Comparison of ENCODE assay signal across 25 cellular contexts in genomic region chr16:86351041-86351784, GRCh38.
"Had no signal": no experiment of that assay in that cellular context is flagged by ENCODE, and none has a peak within 500 bp of the region (broad histone marks: within the 10 kb centered on the region; RNA-seq: fewer than 3 reads in every experiment).

No MANE protein-coding gene starts in this region.

- ATAC-seq: activated T-helper 17 cell treated with anti-CD3 and anti-CD28 coated beads, Interleukin-2, amount 50 U/mL, for 72 hours; left ventricle myocardium superior; naive thymus-derived CD4-positive, alpha-beta T cell; stimulated activated memory B cell treated with anti-CD40 and anti-IgM and Interleukin-4, amounts not matched to agents 10 μg/mL and 1 μg/mL and 100 μg/mL, for 72 hours; T-cell had no signal

- H3K27ac ChIP-seq: adrenal gland, breast epithelium, stomach, suprapubic skin, tibial nerve, uterus had no signal

- H3K27ac Mint-ChIP-seq: activated naive CD8-positive, alpha-beta T cell; activated T-cell treated with anti-CD3 and anti-CD28 coated beads, Interleukin-2, amount 50 U/mL, for 24 hours; activated T-helper 17 cell treated with anti-CD3 and anti-CD28 coated beads, Interleukin-2, amount 50 U/mL, for 72 hours; naive thymus-derived CD4-positive, alpha-beta T cell; progenitor cell of endocrine pancreas; stimulated activated memory B cell treated with anti-CD40 and anti-IgM and Interleukin-4, amounts not matched to agents 10 μg/mL and 1 μg/mL and 100 μg/mL, for 72 hours; T-cell had no signal

- H3K4me2 ChIP-seq: smooth muscle cell had no signal

- H3K4me3 ChIP-seq: adrenal gland, breast epithelium, sigmoid colon, smooth muscle cell, stomach, suprapubic skin, tibial nerve, uterus had no signal

- H3K9me3 ChIP-seq: adrenal gland, uterus had no signal

- DNase-seq: activated CD4-positive, alpha-beta T cell treated with anti-CD3 and anti-CD28 coated beads for 1 hour; activated CD8-positive, alpha-beta memory T cell treated with anti-CD3 and anti-CD28 coated beads, Interleukin-2, amount 50 U/mL, for 4 hours; activated T-cell treated with anti-CD3 and anti-CD28 coated beads, Interleukin-2, amount 50 U/mL, for 24 hours; adrenal gland; effector CD8-positive, alpha-beta T cell; glutamatergic neuron; hippocampal formation; kidney glomerular epithelial cell; left ventricle myocardium superior; mesendoderm; naive thymus-derived CD4-positive, alpha-beta T cell; retina; sigmoid colon; stimulated activated CD4-positive, alpha-beta T cell treated with anti-CD3 and anti-CD28 coated beads, Interleukin-15, amount 100 ng/mL, for 24 hours; stomach; T-cell; uterus had no signal

- H3K36me3 ChIP-seq: adrenal gland, breast epithelium, sigmoid colon, stomach, suprapubic skin, tibial nerve, uterus had no signal

- H3K4me1 ChIP-seq: adrenal gland, breast epithelium, stomach, suprapubic skin, tibial nerve, uterus had no signal

- H3K4me3 Mint-ChIP-seq: activated naive CD8-positive, alpha-beta T cell; activated T-cell treated with anti-CD3 and anti-CD28 coated beads, Interleukin-2, amount 50 U/mL, for 24 hours; activated T-helper 17 cell treated with anti-CD3 and anti-CD28 coated beads, Interleukin-2, amount 50 U/mL, for 72 hours; stimulated activated memory B cell treated with anti-CD40 and anti-IgM and Interleukin-4, amounts not matched to agents 10 μg/mL and 1 μg/mL and 100 μg/mL, for 72 hours; T-cell had no signal

- H3K36me3 Mint-ChIP-seq: activated naive CD8-positive, alpha-beta T cell; T-cell had no signal

- H3K4me1 Mint-ChIP-seq: activated T-helper 17 cell treated with anti-CD3 and anti-CD28 coated beads, Interleukin-2, amount 50 U/mL, for 72 hours; stimulated activated memory B cell treated with anti-CD40 and anti-IgM and Interleukin-4, amounts not matched to agents 10 μg/mL and 1 μg/mL and 100 μg/mL, for 72 hours; T-cell had no signal

- H3K27me3 ChIP-seq: sigmoid colon, uterus had no signal
